11 cellular contexts compared by ENCODE assay signal in genomic region chr4:3303840-3304715, GRCh38. TPM values are rescaled to one million over a fixed set of nuclear protein-coding genes. Genes with fewer than 3 reads are reported as not detected.
DNase-seq lines count a peak whose midpoint lies in the region; ATAC-seq and TF ChIP-seq lines count a peak whose summit lies in the region.
"Had no signal": no experiment of that assay in that cellular context is flagged by ENCODE, and none has a peak within 500 bp of the region (broad histone marks: within the 10 kb centered on the region; RNA-seq: fewer than 3 reads in every experiment).

No MANE protein-coding gene starts in this region.

- H3K4me3 Mint-ChIP-seq in immature natural killer cell: peak overlapping the region; percentile 43 to 89 (median 73)

- DNase-seq in HEK293T (ENCODE audit: extremely low spot score) (peak; percentile 34), immature natural killer cell (no peak), retinal pigment epithelial cell (ENCODE audit: low read depth) (no peak), foreskin melanocyte (no peak), GOT3 (lab: John Stamatoyannopoulos, UW) (no peak)
- DNase-seq: mesendoderm, NCI-H1048, T1000 had no signal

- peak overlapping the region in 4 of 6 donors; percentile 25 to 93 (median 58) for H3K27ac Mint-ChIP-seq in immature natural killer cell

- TF ChIP-seq CTCF in retinal pigment epithelial cell (conservative IDR thresholded peaks at IDR 0.05; ENCODE audit: low read depth, low read length): no peak

- peaks cover 34 to 49% of the 10 kb centered on the region in 2 donors for H3K4me1 Mint-ChIP-seq in immature natural killer cell

- H3K4me3 ChIP-seq in retinal pigment epithelial cell (ENCODE audit: low read length): peak overlapping the region; percentile 25

- H3K36me3 Mint-ChIP-seq in immature natural killer cell: no peaks in the 10 kb centered on the region

- peaks cover 9 to 23% (median 13%) of the 10 kb centered on the region in 3 donors for H3K27me3 Mint-ChIP-seq in immature natural killer cell (ENCODE audit: low read depth in 3 of 3)

- POLR2A ChIA-PET in HEK293T (lab: Yijun Ruan, JAX): interaction anchor here (1.3 kb wide), 2 partner anchors 11 to 13 kb away, joined by 3 to 6 read pairs; partner anchors contain the start of gene RGS12

- ATAC-seq in SK-N-SH treated with all-trans-retinoic acid at 6 μM for 48 hours: 0 out of 3 replicates have a peak, but pooled peaks have one; percentile 16
- ATAC-seq in GM18873 (IDR thresholded peaks at IDR 0.05; ENCODE audit: low FRiP score, unreplicated experiment): no peak
- no peak for ATAC-seq in GM21381 (IDR thresholded peaks at IDR 0.05; ENCODE audit: unreplicated experiment)

- H3K9me3 Mint-ChIP-seq in immature natural killer cell: peaks cover 0 to 2% (median 0%) of the 10 kb centered on the region in 6 donors

- CTCF ChIA-PET in HEK293T (lab: Yijun Ruan, JAX): interaction anchor here (1.3 kb wide), 1 partner anchor 15 kb away, joined by 4 read pairs; no protein-coding TSS in a partner anchor

TF ChIP-seq in HEK293T, 16 proteins besides CTCF, POLR2A, EP300 and RAD21:
- no peak for TF ChIP-seq LEF1 (IDR thresholded peaks at IDR 0.05; ENCODE audit: borderline replicate concordance)
- TF ChIP-seq PKNOX1 (IDR thresholded peaks at IDR 0.05): no peak
- TF ChIP-seq L3MBTL2 (conservative IDR thresholded peaks at IDR 0.05): no peak
- no peak for TF ChIP-seq TARDBP (IDR thresholded peaks at IDR 0.05)
- no peak for TF ChIP-seq HDGF (IDR thresholded peaks at IDR 0.05; ENCODE audit: borderline replicate concordance)
- TF ChIP-seq SUZ12 (IDR thresholded peaks at IDR 0.05): no peak
- no peak for TF ChIP-seq FOXK2 (IDR thresholded peaks at IDR 0.05)
- no peak for TF ChIP-seq SP1 (IDR thresholded peaks at IDR 0.05)
- TF ChIP-seq ZNF384 (IDR thresholded peaks at IDR 0.05): no peak
- no peak for TF ChIP-seq ARNT (IDR thresholded peaks at IDR 0.05)
- no peak for TF ChIP-seq BHLHE40 (IDR thresholded peaks at IDR 0.05; ENCODE audit: borderline replicate concordance)
- TF ChIP-seq CTBP1 (IDR thresholded peaks at IDR 0.05; ENCODE audit: borderline replicate concordance): no peak
- TF ChIP-seq NFRKB (IDR thresholded peaks at IDR 0.05): no peak
- TF ChIP-seq FOXA1 (IDR thresholded peaks at IDR 0.05): no peak
- TF ChIP-seq ELF4 (IDR thresholded peaks at IDR 0.05): no peak
- TF ChIP-seq FOXM1 (IDR thresholded peaks at IDR 0.05; ENCODE audit: borderline replicate concordance): no peak

TF ChIP-seq in SK-N-SH treated with all-trans-retinoic acid at 6 μM for 48 hours, 23 proteins besides CTCF, POLR2A, EP300 and RAD21:
- no peak for TF ChIP-seq TCF4 (CRISPR knock-in tag; IDR thresholded peaks at IDR 0.05; ENCODE audit: borderline replicate concordance)
- TF ChIP-seq BACH2 (CRISPR knock-in tag; IDR thresholded peaks at IDR 0.05; ENCODE audit: borderline replicate concordance): no peak
- no peak for TF ChIP-seq TOX (CRISPR knock-in tag; IDR thresholded peaks at IDR 0.05; ENCODE audit: borderline replicate concordance)
- no peak for TF ChIP-seq ARNTL (CRISPR knock-in tag; IDR thresholded peaks at IDR 0.05; ENCODE audit: borderline replicate concordance, low read depth)
- no peak for TF ChIP-seq ZC3H10 (CRISPR knock-in tag; IDR thresholded peaks at IDR 0.05)
- no peak for TF ChIP-seq TSHZ2 (CRISPR knock-in tag; IDR thresholded peaks at IDR 0.05)
- no peak for TF ChIP-seq ESRRG (CRISPR knock-in tag; IDR thresholded peaks at IDR 0.05)
- TF ChIP-seq ZNF565 (CRISPR knock-in tag; conservative IDR thresholded peaks at IDR 0.05; ENCODE audit: low read depth): no peak
- no peak for TF ChIP-seq CREB5 (CRISPR knock-in tag; IDR thresholded peaks at IDR 0.05; ENCODE audit: low read depth)
- no peak for TF ChIP-seq POU6F1 (CRISPR knock-in tag; IDR thresholded peaks at IDR 0.05; ENCODE audit: borderline replicate concordance, low read depth)
- TF ChIP-seq CSRNP3 (CRISPR knock-in tag; IDR thresholded peaks at IDR 0.05): no peak
- TF ChIP-seq GLIS3 (CRISPR knock-in tag; IDR thresholded peaks at IDR 0.05): no peak
- no peak for TF ChIP-seq SNAI2 (CRISPR knock-in tag; IDR thresholded peaks at IDR 0.05)
- TF ChIP-seq ISL1 (CRISPR knock-in tag; IDR thresholded peaks at IDR 0.05): no peak

RNA-seq across cellular contexts. Expression of gene RGS12, which starts 11.3 kb away (rescaled TPM):
- polyA plus RNA-seq in immature natural killer cell: 1 to 10 TPM in 2 of 3 donors, not detected in 1; 2.5 to 2.7 TPM

RNA-seq across cellular contexts. Expression of gene MSANTD1, which starts 55.1 kb away (rescaled TPM):
- not detected for polyA plus RNA-seq in immature natural killer cell
